Comparison of ENCODE assay signal across 8 cellular contexts in genomic region chr15:101277943-101278564, GRCh38. TPM values are rescaled to one million over a fixed set of nuclear protein-coding genes. Genes with fewer than 3 reads are reported as not detected.
A peak's percentile ranks its signal among the peaks of the same experiment; 100 is the strongest.
DNase-seq lines count a peak whose midpoint lies in the region; ATAC-seq and TF ChIP-seq lines count a peak whose summit lies in the region.

No MANE protein-coding gene starts in this region.

- H3K4me3 Mint-ChIP-seq in type B pancreatic cell: peak overlapping the region; percentile 93

- H3K9ac ChIP-seq in adipocyte (ENCODE audit: low read length): peak overlapping the region; percentile 95

- H3K27me3 Mint-ChIP-seq in type B pancreatic cell: no peaks in the 10 kb centered on the region

- peaks cover 40% of the 10 kb centered on the region for H3K36me3 ChIP-seq in cardiac muscle cell
- H3K36me3 ChIP-seq in adipocyte (ENCODE audit: control insufficient read depth, insufficient read depth, low read length, severe bottlenecking): peaks cover 62% of the 10 kb centered on the region
- peaks cover 61% of the 10 kb centered on the region for H3K36me3 ChIP-seq in lower lobe of right lung

- H3K9me3 Mint-ChIP-seq in type B pancreatic cell: no peaks in the 10 kb centered on the region

- H3K27me3 ChIP-seq in cardiac muscle cell (no peaks in the 10 kb centered on the region), adipocyte (replicated peaks; ENCODE audit: control insufficient read depth, insufficient read depth, low read length) (no peaks in the 10 kb centered on the region), lower lobe of right lung (ENCODE audit: low read depth) (no peaks in the 10 kb centered on the region)

- H3K36me3 Mint-ChIP-seq in type B pancreatic cell: peaks cover 25% of the 10 kb centered on the region

- intact Hi-C loops in Right ventricle myocardium superior (cut with DNase I): no loop called here
- intact Hi-C loops in lower lobe of right lung (cut with DNase I): no loop called here

- peaks cover 7% of the 10 kb centered on the region for H3K4me1 Mint-ChIP-seq in type B pancreatic cell (ENCODE audit: unreplicated experiment)

- no peaks in the 10 kb centered on the region for H3K9me3 ChIP-seq in cardiac muscle cell (ENCODE audit: low read depth)
- H3K9me3 ChIP-seq in adipocyte (ENCODE audit: control insufficient read depth, low read length): no peaks in the 10 kb centered on the region
- no peaks in the 10 kb centered on the region for H3K9me3 ChIP-seq in lower lobe of right lung

- H3K27ac Mint-ChIP-seq in type B pancreatic cell: peak overlapping the region; percentile 94

- H3K4me3 ChIP-seq in cardiac muscle cell (peak overlapping the region; percentile 89), adipocyte (ENCODE audit: low read length) (peak overlapping the region; percentile 93), lower lobe of right lung (peak overlapping the region; percentile 89)

- DNase-seq in cardiac muscle cell (ENCODE audit: low read depth in 1 of 2, low spot score in 1 of 2) (no peak), Right ventricle myocardium superior (no peak), adipocyte (ENCODE audit: low read depth) (no peak), lower lobe of right lung (no peak), type B pancreatic cell (ENCODE audit: extremely low spot score, unreplicated experiment) (no peak), NCI-H446 treated with DMSO at 0.1 percent for 48 hours (lab: John Stamatoyannopoulos, UW) (no peak)

- ATAC-seq in Right ventricle myocardium superior (ENCODE audit: poor library complexity): no peak
- ATAC-seq in lower lobe of right lung: no peak
- no peak for ATAC-seq in HG03520 (IDR thresholded peaks at IDR 0.05; ENCODE audit: unreplicated experiment)
- ATAC-seq in HG03521 (IDR thresholded peaks at IDR 0.05; ENCODE audit: unreplicated experiment): no peak

- no peak overlapping the region for H3K27ac ChIP-seq in cardiac muscle cell
- H3K27ac ChIP-seq in lower lobe of right lung: peak overlapping the region; percentile 93

- TF ChIP-seq CTCF in cardiac muscle cell (IDR thresholded peaks at IDR 0.05; ENCODE audit: low read depth, low read length) (no peak), lower lobe of right lung (IDR thresholded peaks at IDR 0.05) (no peak), type B pancreatic cell (conservative IDR thresholded peaks at IDR 0.05) (no peak)

- H3K4me1 ChIP-seq in cardiac muscle cell (ENCODE audit: low read depth) (peaks cover 19% of the 10 kb centered on the region), adipocyte (ENCODE audit: control insufficient read depth, insufficient read depth, low read length) (peaks cover 17% of the 10 kb centered on the region), lower lobe of right lung (peaks cover 20% of the 10 kb centered on the region)

RNA-seq across cellular contexts. Expression of gene SELENOS, which starts 0.8 kb away (rescaled TPM):
- 48.3 and 49.0 TPM in 2 replicates for total RNA-seq in cardiac muscle cell
- polyA plus RNA-seq in cardiac muscle cell: 78.0 and 103 TPM in 2 replicates
- total RNA-seq in Right ventricle myocardium superior: 41.1 TPM
- total RNA-seq in lower lobe of right lung: 64.5 TPM
- total RNA-seq in type B pancreatic cell (ENCODE audit: low replicate concordance): 47.2 and 74.3 TPM in 2 replicates

RNA-seq across cellular contexts. Expression of gene SNRPA1, which starts 17.0 kb away (rescaled TPM):
- total RNA-seq in cardiac muscle cell (36.6 and 43.1 TPM in 2 replicates), Right ventricle myocardium superior (27.9 TPM), lower lobe of right lung (35.4 TPM), type B pancreatic cell (ENCODE audit: low replicate concordance) (72.6 and 80.3 TPM in 2 replicates)
- 131 and 168 TPM in 2 replicates for polyA plus RNA-seq in cardiac muscle cell

RNA-seq across cellular contexts. Expression of gene CHSY1, which starts 26.2 kb away (rescaled TPM):
- 28.0 and 30.3 TPM in 2 replicates for total RNA-seq in cardiac muscle cell
- polyA plus RNA-seq in cardiac muscle cell: 33.4 and 36.0 TPM in 2 replicates
- 12.7 TPM for total RNA-seq in Right ventricle myocardium superior
- total RNA-seq in lower lobe of right lung: 25.6 TPM
- 18.4 and 43.0 TPM in 2 replicates for total RNA-seq in type B pancreatic cell (ENCODE audit: low replicate concordance)
